Comparison of ENCODE assay signal across 1 cellular context in the genomic region with DNA sequence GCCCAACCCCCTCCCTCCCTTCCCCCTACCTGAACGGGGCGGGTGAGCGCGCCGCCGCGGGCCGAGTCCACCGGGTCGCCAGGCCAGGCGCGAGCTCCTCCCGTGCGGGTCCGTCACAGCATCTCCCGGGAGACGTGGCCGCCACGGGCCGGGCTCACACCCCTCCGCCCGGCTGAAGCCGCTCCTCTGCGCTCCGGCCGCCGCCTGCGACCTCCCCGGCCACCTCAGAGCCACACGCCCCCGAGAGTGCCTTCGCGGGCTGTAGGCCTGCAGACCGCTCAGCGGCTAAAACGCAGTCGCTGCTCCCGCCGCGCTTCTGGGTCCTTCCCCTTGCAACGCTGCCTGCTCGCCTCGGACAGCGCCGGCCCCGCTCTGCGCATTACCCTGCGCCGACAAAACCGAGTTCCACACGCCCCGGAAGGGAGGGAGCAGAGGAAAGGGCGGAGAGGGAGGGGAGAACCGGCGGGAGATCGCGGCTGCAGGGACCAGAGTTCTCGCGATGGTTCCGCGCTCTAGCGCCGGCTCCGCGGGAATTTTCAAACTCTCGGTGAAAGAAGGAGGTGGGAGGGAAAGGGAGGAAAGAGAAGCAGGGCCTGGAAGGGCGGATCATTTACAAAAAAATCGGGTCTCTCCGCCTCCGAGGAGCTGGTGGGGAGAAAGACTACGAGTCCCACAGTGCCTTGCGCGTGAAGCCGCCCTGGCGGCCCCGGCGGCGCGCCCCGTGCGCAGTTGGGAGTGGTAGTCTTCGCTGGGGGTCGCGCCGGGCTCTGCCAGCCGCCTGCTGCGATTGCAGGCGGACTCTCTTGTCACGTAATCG.
TF ChIP-seq lines count a peak whose summit lies in the region.

A gene with protein sequence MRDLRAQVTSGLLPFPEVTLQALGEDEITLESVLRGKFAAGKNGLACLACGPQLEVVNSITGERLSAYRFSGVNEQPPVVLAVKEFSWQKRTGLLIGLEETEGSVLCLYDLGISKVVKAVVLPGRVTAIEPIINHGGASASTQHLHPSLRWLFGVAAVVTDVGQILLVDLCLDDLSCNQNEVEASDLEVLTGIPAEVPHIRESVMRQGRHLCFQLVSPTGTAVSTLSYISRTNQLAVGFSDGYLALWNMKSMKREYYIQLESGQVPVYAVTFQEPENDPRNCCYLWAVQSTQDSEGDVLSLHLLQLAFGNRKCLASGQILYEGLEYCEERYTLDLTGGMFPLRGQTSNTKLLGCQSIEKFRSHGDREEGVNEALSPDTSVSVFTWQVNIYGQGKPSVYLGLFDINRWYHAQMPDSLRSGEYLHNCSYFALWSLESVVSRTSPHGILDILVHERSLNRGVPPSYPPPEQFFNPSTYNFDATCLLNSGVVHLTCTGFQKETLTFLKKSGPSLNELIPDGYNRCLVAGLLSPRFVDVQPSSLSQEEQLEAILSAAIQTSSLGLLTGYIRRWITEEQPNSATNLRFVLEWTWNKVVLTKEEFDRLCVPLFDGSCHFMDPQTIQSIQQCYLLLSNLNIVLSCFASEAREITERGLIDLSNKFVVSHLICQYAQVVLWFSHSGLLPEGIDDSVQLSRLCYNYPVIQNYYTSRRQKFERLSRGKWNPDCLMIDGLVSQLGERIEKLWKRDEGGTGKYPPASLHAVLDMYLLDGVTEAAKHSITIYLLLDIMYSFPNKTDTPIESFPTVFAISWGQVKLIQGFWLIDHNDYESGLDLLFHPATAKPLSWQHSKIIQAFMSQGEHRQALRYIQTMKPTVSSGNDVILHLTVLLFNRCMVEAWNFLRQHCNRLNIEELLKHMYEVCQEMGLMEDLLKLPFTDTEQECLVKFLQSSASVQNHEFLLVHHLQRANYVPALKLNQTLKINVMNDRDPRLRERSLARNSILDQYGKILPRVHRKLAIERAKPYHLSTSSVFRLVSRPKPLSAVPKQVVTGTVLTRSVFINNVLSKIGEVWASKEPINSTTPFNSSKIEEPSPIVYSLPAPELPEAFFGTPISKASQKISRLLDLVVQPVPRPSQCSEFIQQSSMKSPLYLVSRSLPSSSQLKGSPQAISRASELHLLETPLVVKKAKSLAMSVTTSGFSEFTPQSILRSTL (N-terminal part only) (minus strand): TSS at position 400 of the 817 bp plus-strand sequence. CDS start 13,578 bp downstream, outside the sequence.

TF ChIP-seq in K562, 482 proteins besides CTCF, POLR2A, EP300 and RAD21 (continued from another document):
- TF ChIP-seq, protein P1, sequence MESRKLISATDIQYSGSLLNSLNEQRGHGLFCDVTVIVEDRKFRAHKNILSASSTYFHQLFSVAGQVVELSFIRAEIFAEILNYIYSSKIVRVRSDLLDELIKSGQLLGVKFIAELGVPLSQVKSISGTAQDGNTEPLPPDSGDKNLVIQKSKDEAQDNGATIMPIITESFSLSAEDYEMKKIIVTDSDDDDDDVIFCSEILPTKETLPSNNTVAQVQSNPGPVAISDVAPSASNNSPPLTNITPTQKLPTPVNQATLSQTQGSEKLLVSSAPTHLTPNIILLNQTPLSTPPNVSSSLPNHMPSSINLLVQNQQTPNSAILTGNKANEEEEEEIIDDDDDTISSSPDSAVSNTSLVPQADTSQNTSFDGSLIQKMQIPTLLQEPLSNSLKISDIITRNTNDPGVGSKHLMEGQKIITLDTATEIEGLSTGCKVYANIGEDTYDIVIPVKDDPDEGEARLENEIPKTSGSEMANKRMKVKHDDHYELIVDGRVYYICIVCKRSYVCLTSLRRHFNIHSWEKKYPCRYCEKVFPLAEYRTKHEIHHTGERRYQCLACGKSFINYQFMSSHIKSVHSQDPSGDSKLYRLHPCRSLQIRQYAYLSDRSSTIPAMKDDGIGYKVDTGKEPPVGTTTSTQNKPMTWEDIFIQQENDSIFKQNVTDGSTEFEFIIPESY (CRISPR knock-in tag; IDR thresholded peaks at IDR 0.05): peak; percentile 41; the same call in 1 of the 2 replicates
- TF ChIP-seq NR2C2 (CRISPR knock-in tag; IDR thresholded peaks at IDR 0.05) (peak; percentile 70; the same call in 1 of the 2 replicates), NR2C2 (tag; IDR thresholded peaks at IDR 0.05) (peak; percentile 90), PHTF2 (CRISPR knock-in tag; IDR thresholded peaks at IDR 0.05) (no peak), FOXA3 (CRISPR knock-in tag; conservative IDR thresholded peaks at IDR 0.05 in 1 of 2, IDR thresholded peaks at IDR 0.05 in 1 of 2) (no peak), ARID2 (IDR thresholded peaks at IDR 0.05) (0 out of 2 replicates have a peak, but pooled peaks have one; percentile 38), IRF2 (CRISPR knock-in tag; IDR thresholded peaks at IDR 0.05) (no peak), EP400 (IDR thresholded peaks at IDR 0.05) (peak; percentile 65; the same call in 1 of the 2 replicates), RCOR1 (IDR thresholded peaks at IDR 0.05; ENCODE audit: borderline replicate concordance in 1 of 2, low read depth in 2 of 2, low read length in 2 of 2) (peak; percentile 19 to 35; a peak in 3 of 4 replicates), ZFX (CRISPR knock-in tag; IDR thresholded peaks at IDR 0.05) (peak; percentile 98), NR1H2 (CRISPR knock-in tag; IDR thresholded peaks at IDR 0.05) (0 out of 2 replicates have a peak, but pooled peaks have one; percentile 23), RBM39 (optimal IDR thresholded peaks at IDR 0.05; ENCODE audit: low read depth, low read length) (no peak), MEIS2 (IDR thresholded peaks at IDR 0.05; ENCODE audit: partially characterized antibody) (peak; percentile 74), YY1 (IDR thresholded peaks at IDR 0.05; ENCODE audit: borderline replicate concordance in 1 of 3, control insufficient read depth in 1 of 3, extremely low read depth in 1 of 3, insufficient read depth in 3 of 3, insufficient read length in 1 of 3, insufficient replicate concordance in 2 of 3, low read depth in 1 of 3, low read length in 2 of 3) (peak in 2 of 3 experiments; percentile 46 to 79), PCBP1 (IDR thresholded peaks at IDR 0.05; ENCODE audit: low read depth, low read length, poor library complexity, severe bottlenecking) (peak; percentile 81), ZNF696 (CRISPR knock-in tag; conservative IDR thresholded peaks at IDR 0.05) (no peak), HCFC1 (IDR thresholded peaks at IDR 0.05; ENCODE audit: low read depth, low read length) (peak; percentile 99), HMG20A (CRISPR knock-in tag; conservative IDR thresholded peaks at IDR 0.05) (no peak), GABPA (tag; conservative IDR thresholded peaks at IDR 0.05; ENCODE audit: low read depth) (peak; percentile 91), SAP30 (IDR thresholded peaks at IDR 0.05; ENCODE audit: borderline replicate concordance, insufficient read depth, low read depth, low read length, poor library complexity, severe bottlenecking) (peak; percentile 40), TBL1XR1 (IDR thresholded peaks at IDR 0.05; ENCODE audit: low read length in 2 of 2) (peak in 1 of 2 experiments; percentile 8; a peak in 2 of 4 replicates), GTF2A2 (tag; IDR thresholded peaks at IDR 0.05) (no peak), KDM1A (IDR thresholded peaks at IDR 0.05) (no peak), ARNT (IDR thresholded peaks at IDR 0.05) (no peak), ZNF324 (CRISPR knock-in tag; IDR thresholded peaks at IDR 0.05) (no peak), RB1 (IDR thresholded peaks at IDR 0.05; ENCODE audit: low read depth) (peak; percentile 62), ZNF76 (CRISPR knock-in tag; IDR thresholded peaks at IDR 0.05; ENCODE audit: borderline replicate concordance) (no peak), FOXJ2 (tag; IDR thresholded peaks at IDR 0.05) (peak; percentile 64; the same call in 1 of the 2 replicates)
- TF ChIP-seq, protein P2, sequence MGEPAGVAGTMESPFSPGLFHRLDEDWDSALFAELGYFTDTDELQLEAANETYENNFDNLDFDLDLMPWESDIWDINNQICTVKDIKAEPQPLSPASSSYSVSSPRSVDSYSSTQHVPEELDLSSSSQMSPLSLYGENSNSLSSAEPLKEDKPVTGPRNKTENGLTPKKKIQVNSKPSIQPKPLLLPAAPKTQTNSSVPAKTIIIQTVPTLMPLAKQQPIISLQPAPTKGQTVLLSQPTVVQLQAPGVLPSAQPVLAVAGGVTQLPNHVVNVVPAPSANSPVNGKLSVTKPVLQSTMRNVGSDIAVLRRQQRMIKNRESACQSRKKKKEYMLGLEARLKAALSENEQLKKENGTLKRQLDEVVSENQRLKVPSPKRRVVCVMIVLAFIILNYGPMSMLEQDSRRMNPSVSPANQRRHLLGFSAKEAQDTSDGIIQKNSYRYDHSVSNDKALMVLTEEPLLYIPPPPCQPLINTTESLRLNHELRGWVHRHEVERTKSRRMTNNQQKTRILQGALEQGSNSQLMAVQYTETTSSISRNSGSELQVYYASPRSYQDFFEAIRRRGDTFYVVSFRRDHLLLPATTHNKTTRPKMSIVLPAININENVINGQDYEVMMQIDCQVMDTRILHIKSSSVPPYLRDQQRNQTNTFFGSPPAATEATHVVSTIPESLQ (CRISPR knock-in tag; IDR thresholded peaks at IDR 0.05): peak; percentile 84; the same call in 1 of the 2 replicates
- TF ChIP-seq, protein P3, sequence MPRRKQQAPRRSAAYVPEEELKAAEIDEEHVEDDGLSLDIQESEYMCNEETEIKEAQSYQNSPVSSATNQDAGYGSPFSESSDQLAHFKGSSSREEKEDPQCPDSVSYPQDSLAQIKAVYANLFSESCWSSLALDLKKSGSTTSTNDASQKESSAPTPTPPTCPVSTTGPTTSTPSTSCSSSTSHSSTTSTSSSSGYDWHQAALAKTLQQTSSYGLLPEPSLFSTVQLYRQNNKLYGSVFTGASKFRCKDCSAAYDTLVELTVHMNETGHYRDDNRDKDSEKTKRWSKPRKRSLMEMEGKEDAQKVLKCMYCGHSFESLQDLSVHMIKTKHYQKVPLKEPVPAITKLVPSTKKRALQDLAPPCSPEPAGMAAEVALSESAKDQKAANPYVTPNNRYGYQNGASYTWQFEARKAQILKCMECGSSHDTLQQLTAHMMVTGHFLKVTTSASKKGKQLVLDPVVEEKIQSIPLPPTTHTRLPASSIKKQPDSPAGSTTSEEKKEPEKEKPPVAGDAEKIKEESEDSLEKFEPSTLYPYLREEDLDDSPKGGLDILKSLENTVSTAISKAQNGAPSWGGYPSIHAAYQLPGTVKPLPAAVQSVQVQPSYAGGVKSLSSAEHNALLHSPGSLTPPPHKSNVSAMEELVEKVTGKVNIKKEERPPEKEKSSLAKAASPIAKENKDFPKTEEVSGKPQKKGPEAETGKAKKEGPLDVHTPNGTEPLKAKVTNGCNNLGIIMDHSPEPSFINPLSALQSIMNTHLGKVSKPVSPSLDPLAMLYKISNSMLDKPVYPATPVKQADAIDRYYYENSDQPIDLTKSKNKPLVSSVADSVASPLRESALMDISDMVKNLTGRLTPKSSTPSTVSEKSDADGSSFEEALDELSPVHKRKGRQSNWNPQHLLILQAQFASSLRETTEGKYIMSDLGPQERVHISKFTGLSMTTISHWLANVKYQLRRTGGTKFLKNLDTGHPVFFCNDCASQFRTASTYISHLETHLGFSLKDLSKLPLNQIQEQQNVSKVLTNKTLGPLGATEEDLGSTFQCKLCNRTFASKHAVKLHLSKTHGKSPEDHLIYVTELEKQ (CRISPR knock-in tag; IDR thresholded peaks at IDR 0.05): no peak
- TF ChIP-seq, protein P4, sequence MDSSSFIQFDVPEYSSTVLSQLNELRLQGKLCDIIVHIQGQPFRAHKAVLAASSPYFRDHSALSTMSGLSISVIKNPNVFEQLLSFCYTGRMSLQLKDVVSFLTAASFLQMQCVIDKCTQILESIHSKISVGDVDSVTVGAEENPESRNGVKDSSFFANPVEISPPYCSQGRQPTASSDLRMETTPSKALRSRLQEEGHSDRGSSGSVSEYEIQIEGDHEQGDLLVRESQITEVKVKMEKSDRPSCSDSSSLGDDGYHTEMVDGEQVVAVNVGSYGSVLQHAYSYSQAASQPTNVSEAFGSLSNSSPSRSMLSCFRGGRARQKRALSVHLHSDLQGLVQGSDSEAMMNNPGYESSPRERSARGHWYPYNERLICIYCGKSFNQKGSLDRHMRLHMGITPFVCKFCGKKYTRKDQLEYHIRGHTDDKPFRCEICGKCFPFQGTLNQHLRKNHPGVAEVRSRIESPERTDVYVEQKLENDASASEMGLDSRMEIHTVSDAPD (CRISPR knock-in tag; IDR thresholded peaks at IDR 0.05): no peak
TF ChIP-seq in K562: peak in this region for 187.
